8 cellular contexts compared by ENCODE assay signal in genomic region chr5:173643964-173644363, GRCh38.
DNase-seq lines count a peak whose midpoint lies in the region; ATAC-seq lines count a peak whose summit lies in the region.

No MANE protein-coding gene starts in this region.

- no peaks in the 10 kb centered on the region for H3K36me3 Mint-ChIP-seq in stimulated activated memory B cell treated with anti-CD40 and anti-IgM and Interleukin-4, amounts not matched to agents 10 μg/mL and 1 μg/mL and 100 μg/mL, for 72 hours

- peaks cover 20% of the 10 kb centered on the region for H3K4me1 Mint-ChIP-seq in stimulated activated memory B cell treated with anti-CD40 and anti-IgM and Interleukin-4, amounts not matched to agents 10 μg/mL and 1 μg/mL and 100 μg/mL, for 72 hours

- DNase-seq in DMS53 treated with DMSO at 0.1 percent for 48 hours (lab: John Stamatoyannopoulos, UW; ENCODE audit: unreplicated experiment) (peak; percentile 41), NCI-H1417 (lab: John Stamatoyannopoulos, UW) (peak; percentile 37 to 92 (median 73)), cerebellar cortex (ENCODE audit: low spot score) (peak; percentile 94), KBM-7 (no peak)
- DNase-seq in activated CD4-positive, CD25-positive, alpha-beta regulatory T cell (lab: John Stamatoyannopoulos, UW) = no peak

- H3K27me3 Mint-ChIP-seq in stimulated activated memory B cell treated with anti-CD40 and anti-IgM and Interleukin-4, amounts not matched to agents 10 μg/mL and 1 μg/mL and 100 μg/mL, for 72 hours = no peaks in the 10 kb centered on the region

- no peaks in the 10 kb centered on the region for H3K9me3 Mint-ChIP-seq in stimulated activated memory B cell treated with anti-CD40 and anti-IgM and Interleukin-4, amounts not matched to agents 10 μg/mL and 1 μg/mL and 100 μg/mL, for 72 hours

- peak; percentile 59 for ATAC-seq in GM21528 (IDR thresholded peaks at IDR 0.05; ENCODE audit: low FRiP score, unreplicated experiment)
- peak; percentile 85 for ATAC-seq in stimulated activated memory B cell treated with anti-CD40 and anti-IgM and Interleukin-4, amounts not matched to agents 10 μg/mL and 1 μg/mL and 100 μg/mL, for 72 hours
- ATAC-seq in GM21381 (IDR thresholded peaks at IDR 0.05; ENCODE audit: unreplicated experiment) = no peak

- peak overlapping the region; percentile 51 for H3K27ac Mint-ChIP-seq in stimulated activated memory B cell treated with anti-CD40 and anti-IgM and Interleukin-4, amounts not matched to agents 10 μg/mL and 1 μg/mL and 100 μg/mL, for 72 hours

- in situ Hi-C loops in KBM-7 (cut with MboI; ENCODE audit: low pct_unique_long_range_greater_than_20kb, low sequenced_read_pairs) = loop anchor here (25.0 kb wide), 1 partner anchor 318 kb away; no protein-coding TSS in a partner anchor

- no peak overlapping the region for H3K4me3 Mint-ChIP-seq in stimulated activated memory B cell treated with anti-CD40 and anti-IgM and Interleukin-4, amounts not matched to agents 10 μg/mL and 1 μg/mL and 100 μg/mL, for 72 hours

Comparison
In these comparisons a context has a peak if more than half of its experiments do, and no peak if none do; other contexts are left out.
1. DNase-seq: peak in DMS53 treated with DMSO at 0.1 percent for 48 hours (single experiment), NCI-H1417 (3 of 3) and cerebellar cortex (single experiment); none in activated CD4-positive, CD25-positive, alpha-beta regulatory T cell (0 of 4) and KBM-7 (single experiment).